In the genomic region with DNA sequence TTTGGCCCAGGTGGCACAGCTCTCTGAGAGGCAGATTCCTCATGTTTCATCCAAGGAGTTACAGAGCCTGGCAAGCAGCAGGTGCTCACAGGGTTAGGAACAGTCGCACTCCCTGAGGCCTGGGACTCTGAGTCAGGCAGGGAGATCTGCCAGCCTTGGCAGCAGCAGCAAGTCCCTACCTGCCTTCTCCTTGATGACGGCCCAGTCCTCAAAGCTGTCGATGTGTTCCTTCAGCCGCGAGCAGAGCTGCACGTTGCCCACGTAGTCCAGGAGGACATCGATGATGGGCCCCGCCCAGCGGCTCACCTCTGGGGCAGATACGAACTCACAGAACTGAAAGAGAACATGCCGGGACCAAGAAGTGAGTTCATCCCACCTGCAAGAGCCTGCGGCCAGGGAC, we compare ENCODE assay signal across 30 cellular contexts. TPM values are rescaled to one million over a fixed set of nuclear protein-coding genes. Genes with fewer than 3 reads are reported as not detected.
DNase-seq lines count a peak whose midpoint lies in the region; ATAC-seq, FAIRE-seq and TF ChIP-seq lines count a peak whose summit lies in the region.
"Had no signal": no experiment of that assay in that cellular context is flagged by ENCODE, and none has a peak within 500 bp of the region (broad histone marks: within the 10 kb centered on the region; RNA-seq: fewer than 3 reads in every experiment).

No MANE protein-coding gene starts in this region.

- H3K36me3 ChIP-seq in left ventricle myocardium inferior (peaks cover 86% of the 10 kb centered on the region), heart right ventricle (peaks cover 0 to 84% (median 20%) of the 10 kb centered on the region in 9 donors), keratinocyte (ENCODE audit: control insufficient read depth in 2 of 2, extremely low read depth in 1 of 2, insufficient read depth in 2 of 2, low read length in 2 of 2) (no peaks in the 10 kb centered on the region)
- H3K36me3 ChIP-seq: thyroid gland had no signal

- peaks cover 24% of the 10 kb centered on the region for H3K4me1 Mint-ChIP-seq in activated T-helper 1 cell treated with anti-CD3 and anti-CD28 coated beads, Interleukin-12 subunit alpha, Interleukin-12 subunit beta, Interleukin-2, Interleukin-4 antibody, amounts not matched to agents 30 ng/mL and 10 ng/mL and 1 ng/mL, durations not matched to agents 14 hours and 24 hours and 36 hours (ENCODE audit: low read depth)
- peaks cover 9% of the 10 kb centered on the region for H3K4me1 Mint-ChIP-seq in type B pancreatic cell (ENCODE audit: unreplicated experiment)

- H3K9me3 Mint-ChIP-seq in activated T-helper 1 cell treated with anti-CD3 and anti-CD28 coated beads, Interleukin-12 subunit alpha, Interleukin-12 subunit beta, Interleukin-2, Interleukin-4 antibody, amounts not matched to agents 30 ng/mL and 10 ng/mL and 1 ng/mL, durations not matched to agents 14 hours and 24 hours and 36 hours: no peaks in the 10 kb centered on the region
- H3K9me3 Mint-ChIP-seq in type B pancreatic cell: no peaks in the 10 kb centered on the region
- H3K9me3 Mint-ChIP-seq: activated T-helper 2 cell treated with anti-CD3 and anti-CD28 coated beads, Interferon-gamma antibody, Interleukin-2, Interleukin-4, amounts not matched to agents 10 μg/mL and 5 μg/mL and 100 μg/mL, durations not matched to agents 14 hours and 24 hours and 36 hours; CD4-positive, alpha-beta T cell; HFFc6; stimulated activated memory B cell treated with anti-CD40 and anti-IgM and Interleukin-4, amounts not matched to agents 10 μg/mL and 1 μg/mL and 100 μg/mL, for 72 hours had no signal

- H3K27me3 ChIP-seq in left ventricle myocardium inferior (ENCODE audit: low read depth): peaks cover 17% of the 10 kb centered on the region
- peaks cover 0 to 25% (median 17%) of the 10 kb centered on the region in 7 donors for H3K27me3 ChIP-seq in heart right ventricle
- peaks cover 8% of the 10 kb centered on the region for H3K27me3 ChIP-seq in keratinocyte (ENCODE audit: control insufficient read depth, extremely low read depth, insufficient read depth, low read length)
- H3K27me3 ChIP-seq: right atrium auricular region, SJSA1, thyroid gland had no signal

- H3K9me3 ChIP-seq in left ventricle myocardium inferior (replicated peaks) (no peaks in the 10 kb centered on the region), heart right ventricle (no peaks in the 10 kb centered on the region), keratinocyte (ENCODE audit: control insufficient read depth, low read depth, low read length) (no peaks in the 10 kb centered on the region)
- H3K9me3 ChIP-seq: right atrium auricular region, SJSA1, thyroid gland had no signal

- no peak overlapping the region for H3K9ac ChIP-seq in keratinocyte (ENCODE audit: control insufficient read depth, extremely low read depth, insufficient read depth, low read length)

- intact Hi-C loops in left ventricle myocardium inferior (cut with micrococcal nuclease) (no loop called here), heart right ventricle (cut with DNase I) (loop anchor here in 3 of 10 donors (10.0 kb wide), 1 partner anchor 197 kb away; no protein-coding TSS in a partner anchor)
- intact Hi-C loops in activated T-helper 1 cell treated with anti-CD3 and anti-CD28 coated beads, Interleukin-12 subunit alpha, Interleukin-12 subunit beta, Interleukin-2, Interleukin-4 antibody, amounts not matched to agents 30 ng/mL and 10 ng/mL and 1 ng/mL, durations not matched to agents 14 hours and 24 hours and 36 hours (cut with micrococcal nuclease): no loop called here

- DNase-seq in left ventricle myocardium inferior: no peak
- DNase-seq in heart right ventricle: no peak
- no peak for DNase-seq in activated T-helper 1 cell treated with anti-CD3 and anti-CD28 coated beads, Interleukin-12 subunit alpha, Interleukin-12 subunit beta, Interleukin-2, Interleukin-4 antibody, amounts not matched to agents 30 ng/mL and 10 ng/mL and 1 ng/mL, durations not matched to agents 14 hours and 24 hours and 36 hours (ENCODE audit: low spot score)
- DNase-seq in keratinocyte (ENCODE audit: low read depth, low spot score): peak; percentile 100
- DNase-seq in type B pancreatic cell (ENCODE audit: extremely low spot score, unreplicated experiment): no peak
- no peak for DNase-seq in GF-D8 (lab: John Stamatoyannopoulos, UW)
- DNase-seq in NCI-H82 (lab: John Stamatoyannopoulos, UW): no peak
- DNase-seq: activated CD8-positive, alpha-beta memory T cell treated with anti-CD3 and anti-CD28 coated beads for 24 hours; CD4-positive, alpha-beta T cell; erythroblast; HFFc6; KG1; NCI-H2081; nucleus accumbens; OCI-M1; T1000; thyroid gland had no signal

- no peak for ATAC-seq in heart right ventricle
- ATAC-seq in GM19397 (IDR thresholded peaks at IDR 0.05; ENCODE audit: unreplicated experiment): no peak
- ATAC-seq: activated CD4-positive, CD25-positive, alpha-beta regulatory T cell treated with anti-CD3 and anti-CD28 coated beads, Interleukin-2, amount 50 U/mL, for 24 hours; stimulated activated memory B cell treated with anti-CD40 and anti-IgM and Interleukin-4, amounts not matched to agents 10 μg/mL and 1 μg/mL and 100 μg/mL, for 72 hours had no signal

- H2AFZ ChIP-seq in keratinocyte (ENCODE audit: control insufficient read depth, low read length): no peak overlapping the region

- H3K4me2 ChIP-seq in keratinocyte (ENCODE audit: control insufficient read depth, extremely low read depth, insufficient read depth, low read depth, low read length): peak overlapping the region; percentile 29

- peak overlapping the region; percentile 49 for H3K4me3 Mint-ChIP-seq in activated T-helper 1 cell treated with anti-CD3 and anti-CD28 coated beads, Interleukin-12 subunit alpha, Interleukin-12 subunit beta, Interleukin-2, Interleukin-4 antibody, amounts not matched to agents 30 ng/mL and 10 ng/mL and 1 ng/mL, durations not matched to agents 14 hours and 24 hours and 36 hours
- H3K4me3 Mint-ChIP-seq in type B pancreatic cell: peak overlapping the region; percentile 47
- H3K4me3 Mint-ChIP-seq: HFFc6; stimulated activated memory B cell treated with anti-CD40 and anti-IgM and Interleukin-4, amounts not matched to agents 10 μg/mL and 1 μg/mL and 100 μg/mL, for 72 hours had no signal

- H3K79me2 ChIP-seq in keratinocyte (ENCODE audit: control insufficient read depth, insufficient read depth, low read length): no peaks in the 10 kb centered on the region

- dilution Hi-C loops in keratinocyte (cut with MboI; ENCODE audit: extremely low pct_ligation_motif_present, low sequenced_read_pairs): no loop called here

- H3K27ac ChIP-seq in left ventricle myocardium inferior (replicated peaks): peak overlapping the region; percentile 6
- H3K27ac ChIP-seq in heart right ventricle: no peak overlapping the region
- H3K27ac ChIP-seq in keratinocyte (ENCODE audit: control insufficient read depth, insufficient read depth, low read length): peak overlapping the region; percentile 17
- H3K27ac ChIP-seq: dorsolateral prefrontal cortex, right atrium auricular region, SJSA1, thyroid gland had no signal

- H3K9me1 ChIP-seq in keratinocyte (ENCODE audit: control insufficient read depth, extremely low read depth, insufficient read depth, low read length): no peaks in the 10 kb centered on the region

- H3K27me3 Mint-ChIP-seq in activated T-helper 1 cell treated with anti-CD3 and anti-CD28 coated beads, Interleukin-12 subunit alpha, Interleukin-12 subunit beta, Interleukin-2, Interleukin-4 antibody, amounts not matched to agents 30 ng/mL and 10 ng/mL and 1 ng/mL, durations not matched to agents 14 hours and 24 hours and 36 hours (ENCODE audit: insufficient read depth): no peaks in the 10 kb centered on the region
- peaks cover 57% of the 10 kb centered on the region for H3K27me3 Mint-ChIP-seq in type B pancreatic cell
- H3K27me3 Mint-ChIP-seq: stimulated activated memory B cell treated with anti-CD40 and anti-IgM and Interleukin-4, amounts not matched to agents 10 μg/mL and 1 μg/mL and 100 μg/mL, for 72 hours had no signal

- FAIRE-seq in keratinocyte (lab: Jason Lieb, UNC): peak; percentile 99
- FAIRE-seq: GM18507 had no signal

- peaks cover 28% of the 10 kb centered on the region for H3K4me1 ChIP-seq in left ventricle myocardium inferior
- H3K4me1 ChIP-seq in heart right ventricle: peaks cover 0 to 16% (median 11%) of the 10 kb centered on the region in 9 donors
- H3K4me1 ChIP-seq in keratinocyte (ENCODE audit: control insufficient read depth, extremely low read depth, insufficient read depth, low read length): peaks cover 17% of the 10 kb centered on the region
- H3K4me1 ChIP-seq: right atrium auricular region had no signal

- TF ChIP-seq CTCF in left ventricle myocardium inferior (IDR thresholded peaks at IDR 0.05; ENCODE audit: borderline replicate concordance) (no peak), heart right ventricle (IDR thresholded peaks at IDR 0.05) (no peak), keratinocyte (optimal IDR thresholded peaks at IDR 0.05 in 1 of 3, IDR thresholded peaks at IDR 0.05 in 1 of 3, conservative IDR thresholded peaks at IDR 0.05 in 1 of 3; ENCODE audit: extremely low read depth in 1 of 3, insufficient read depth in 2 of 3, low read length in 3 of 3) (no peak), type B pancreatic cell (conservative IDR thresholded peaks at IDR 0.05) (no peak)

- H3K4me3 ChIP-seq in left ventricle myocardium inferior (no peak overlapping the region), heart right ventricle (no peak overlapping the region), keratinocyte (ENCODE audit: control insufficient read depth in 2 of 3, extremely low read depth in 1 of 3, insufficient read depth in 2 of 3, low read depth in 1 of 3, low read length in 3 of 3) (no peak overlapping the region)
- H3K4me3 ChIP-seq: dorsolateral prefrontal cortex, right atrium auricular region, SJSA1, thyroid gland had no signal

- WGBS in heart right ventricle, 2 donors: 71 to 77% methylated on average over 13 of the region's 13 CpGs

- peaks cover 45% of the 10 kb centered on the region for H3K36me3 Mint-ChIP-seq in activated T-helper 1 cell treated with anti-CD3 and anti-CD28 coated beads, Interleukin-12 subunit alpha, Interleukin-12 subunit beta, Interleukin-2, Interleukin-4 antibody, amounts not matched to agents 30 ng/mL and 10 ng/mL and 1 ng/mL, durations not matched to agents 14 hours and 24 hours and 36 hours (ENCODE audit: low read depth)
- no peaks in the 10 kb centered on the region for H3K36me3 Mint-ChIP-seq in type B pancreatic cell

- H3K27ac Mint-ChIP-seq in activated T-helper 1 cell treated with anti-CD3 and anti-CD28 coated beads, Interleukin-12 subunit alpha, Interleukin-12 subunit beta, Interleukin-2, Interleukin-4 antibody, amounts not matched to agents 30 ng/mL and 10 ng/mL and 1 ng/mL, durations not matched to agents 14 hours and 24 hours and 36 hours: no peak overlapping the region
- H3K27ac Mint-ChIP-seq in type B pancreatic cell: no peak overlapping the region
- H3K27ac Mint-ChIP-seq: activated T-helper 2 cell treated with anti-CD3 and anti-CD28 coated beads, Interferon-gamma antibody, Interleukin-2, Interleukin-4, amounts not matched to agents 10 μg/mL and 5 μg/mL and 100 μg/mL, durations not matched to agents 14 hours and 24 hours and 36 hours; CD4-positive, alpha-beta T cell; HFFc6; stimulated activated memory B cell treated with anti-CD40 and anti-IgM and Interleukin-4, amounts not matched to agents 10 μg/mL and 1 μg/mL and 100 μg/mL, for 72 hours had no signal

- peaks cover 2% of the 10 kb centered on the region for H4K20me1 ChIP-seq in keratinocyte (ENCODE audit: control insufficient read depth, extremely low read depth, insufficient read depth, low read length)

RNA-seq across cellular contexts. Expression of gene FAM181A, which starts 10.4 kb away (rescaled TPM):
- total RNA-seq in left ventricle myocardium inferior (not detected), heart right ventricle (not detected), type B pancreatic cell (ENCODE audit: low replicate concordance) (1.2 TPM in 1 of 2 replicates, not detected in the other)
- polyA plus RNA-seq in heart right ventricle (not detected), keratinocyte (0.04 TPM in 1 of 3 replicates, not detected in the others)
- total RNA-seq in activated T-helper 1 cell treated with anti-CD3 and anti-CD28 coated beads, Interleukin-12 subunit alpha, Interleukin-12 subunit beta, Interleukin-2, Interleukin-4 antibody, amounts not matched to agents 30 ng/mL and 10 ng/mL and 1 ng/mL, durations not matched to agents 14 hours and 24 hours and 36 hours: not detected in 2 replicates
- not detected for polyA plus RNA-seq in keratinocyte (2011; ENCODE audit: low read depth)
- polyA plus RNA-seq in keratinocyte (2011; cell fraction: cytosol; rRNA removed): not detected in 2 replicates
- polyA plus RNA-seq in keratinocyte (2011; cell fraction: nucleus; rRNA removed): not detected in 2 replicates
- polyA plus RNA-seq in keratinocyte (2012; ENCODE audit: low replicate concordance): not detected in 2 replicates
- not detected in 3 replicates for polyA minus RNA-seq in keratinocyte
- not detected for polyA minus RNA-seq in keratinocyte (2011; cell fraction: cytosol; rRNA and poly(A)+ RNA removed)
- polyA minus RNA-seq in keratinocyte (2011; cell fraction: nucleus; rRNA and poly(A)+ RNA removed): not detected in 2 replicates
- total RNA-seq: activated T-helper 2 cell treated with anti-CD3 and anti-CD28 coated beads, Interferon-gamma antibody, Interleukin-2, Interleukin-4, amounts not matched to agents 10 μg/mL and 5 μg/mL and 100 μg/mL, durations not matched to agents 14 hours and 24 hours and 36 hours; CD4-positive, alpha-beta T cell; Daoy; glomerular endothelial cell; HFFc6; liver; mucosa of gallbladder; right atrium auricular region; SJSA1 had no signal
- polyA plus RNA-seq: adipose tissue, liver had no signal

RNA-seq across cellular contexts. Expression of gene ASB2, which starts 38.9 kb away (rescaled TPM):
- total RNA-seq in left ventricle myocardium inferior: 251 TPM
- total RNA-seq in heart right ventricle: 100 to 1,000 TPM in 9 of 10 donors, 10 to 100 TPM in 1; 85.7 to 253 (median 168) TPM
- polyA plus RNA-seq in heart right ventricle: 100 to 1,000 TPM in 1 of 2 donors, 10 to 100 TPM in 1; 19.6 to 374 TPM
- total RNA-seq in activated T-helper 1 cell treated with anti-CD3 and anti-CD28 coated beads, Interleukin-12 subunit alpha, Interleukin-12 subunit beta, Interleukin-2, Interleukin-4 antibody, amounts not matched to agents 30 ng/mL and 10 ng/mL and 1 ng/mL, durations not matched to agents 14 hours and 24 hours and 36 hours: 21.1 and 23.4 TPM in 2 replicates
- polyA plus RNA-seq in keratinocyte: 0.31 to 1.7 TPM (median 0.56 TPM) in 3 replicates
- 0.32 TPM for polyA plus RNA-seq in keratinocyte (2011; ENCODE audit: low read depth)
- polyA plus RNA-seq in keratinocyte (2011; cell fraction: cytosol; rRNA removed): 0.36 and 0.62 TPM in 2 replicates
- 1.1 and 1.2 TPM in 2 replicates for polyA plus RNA-seq in keratinocyte (2011; cell fraction: nucleus; rRNA removed)
- 0.25 and 0.34 TPM in 2 replicates for polyA plus RNA-seq in keratinocyte (2012; ENCODE audit: low replicate concordance)
- polyA minus RNA-seq in keratinocyte: 0.10 to 0.66 TPM (median 0.13 TPM) in 3 replicates
- polyA minus RNA-seq in keratinocyte (2011; cell fraction: cytosol; rRNA and poly(A)+ RNA removed): 0.96 TPM
- 0.23 and 0.74 TPM in 2 replicates for polyA minus RNA-seq in keratinocyte (2011; cell fraction: nucleus; rRNA and poly(A)+ RNA removed)
- total RNA-seq in type B pancreatic cell (ENCODE audit: low replicate concordance): 0.21 and 0.60 TPM in 2 replicates
- total RNA-seq: HFFc6 had no signal

RNA-seq across cellular contexts. Expression of gene CCDC197, which starts 59.6 kb away (rescaled TPM):
- total RNA-seq in left ventricle myocardium inferior (1.2 TPM), heart right ventricle (1 to 10 TPM in 3 of 10 donors, under 1 TPM in 6, not detected in 1; 0.40 to 1.6 (median 0.75) TPM), type B pancreatic cell (ENCODE audit: low replicate concordance) (not detected in 2 replicates)
- polyA plus RNA-seq in heart right ventricle (1 to 10 TPM in 1 of 2 donors, not detected in 1; 1.3 TPM), keratinocyte (not detected in 3 replicates)
- total RNA-seq in activated T-helper 1 cell treated with anti-CD3 and anti-CD28 coated beads, Interleukin-12 subunit alpha, Interleukin-12 subunit beta, Interleukin-2, Interleukin-4 antibody, amounts not matched to agents 30 ng/mL and 10 ng/mL and 1 ng/mL, durations not matched to agents 14 hours and 24 hours and 36 hours: 0.13 TPM in 1 of 2 replicates, not detected in the other
- not detected for polyA plus RNA-seq in keratinocyte (2011; ENCODE audit: low read depth)
- polyA plus RNA-seq in keratinocyte (2011; cell fraction: cytosol; rRNA removed): not detected in 2 replicates
- not detected in 2 replicates for polyA plus RNA-seq in keratinocyte (2011; cell fraction: nucleus; rRNA removed)
- polyA plus RNA-seq in keratinocyte (2012; ENCODE audit: low replicate concordance): not detected in 2 replicates
- not detected in 3 replicates for polyA minus RNA-seq in keratinocyte
- polyA minus RNA-seq in keratinocyte (2011; cell fraction: cytosol; rRNA and poly(A)+ RNA removed): not detected
- not detected in 2 replicates for polyA minus RNA-seq in keratinocyte (2011; cell fraction: nucleus; rRNA and poly(A)+ RNA removed)
- total RNA-seq: CD4-positive, alpha-beta T cell; Daoy; glomerular endothelial cell; HFFc6; liver; mucosa of gallbladder; right atrium auricular region; SJSA1; thyroid gland had no signal
- polyA plus RNA-seq: adipose tissue, liver had no signal

Comparison
In these comparisons a context has a peak if more than half of its experiments do, and no peak if none do; other contexts are left out.
1. H3K27ac ChIP-seq: peak in left ventricle myocardium inferior (single experiment) and keratinocyte (single experiment); none in heart right ventricle (0 of 10).
2. RNA of gene ASB2, which starts 38.9 kb away (total RNA-seq): 251 TPM in left ventricle myocardium inferior (single experiment), 85.7 to 253 TPM in heart right ventricle and 21.1 to 23.4 TPM in activated T-helper 1 cell treated with anti-CD3 and anti-CD28 coated beads, Interleukin-12 subunit alpha, Interleukin-12 subunit beta, Interleukin-2, Interleukin-4 antibody, amounts not matched to agents 30 ng/mL and 10 ng/mL and 1 ng/mL, durations not matched to agents 14 hours and 24 hours and 36 hours; 0.21 to 0.60 TPM in type B pancreatic cell; every median in the first group is over 10 times any median in the second.